ENCODE assay signal across 21 cellular contexts in the genomic region with DNA sequence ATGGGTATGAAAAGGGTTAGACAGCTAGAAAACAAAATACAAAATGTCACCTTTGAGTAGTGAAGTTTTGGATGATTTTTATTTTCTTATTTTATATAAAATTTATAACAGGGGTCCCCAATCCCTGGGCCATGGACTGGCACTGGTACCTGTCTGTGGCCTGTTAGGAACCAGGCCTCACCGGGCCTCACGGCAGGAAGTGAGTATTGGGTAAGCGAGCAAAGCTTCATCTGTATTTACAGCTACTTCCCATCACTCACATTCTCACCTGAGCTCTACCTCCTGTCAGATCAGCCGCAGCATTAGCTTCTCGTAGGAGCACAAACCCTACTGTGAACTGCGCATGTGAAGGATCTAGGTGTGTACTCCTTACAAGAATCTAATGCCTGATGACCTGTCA.
DNase-seq lines count a peak whose midpoint lies in the region; ATAC-seq and TF ChIP-seq lines count a peak whose summit lies in the region.
"Had no signal": no experiment of that assay in that cellular context is flagged by ENCODE, and none has a peak within 500 bp of the region (broad histone marks: within the 10 kb centered on the region; RNA-seq: fewer than 3 reads in every experiment).

No MANE protein-coding gene starts in this region.

- H3K9me3 Mint-ChIP-seq in osteocyte (ENCODE audit: unreplicated experiment) = no peaks in the 10 kb centered on the region
- H3K9me3 Mint-ChIP-seq: activated CD4-positive, alpha-beta memory T cell treated with anti-CD3 and anti-CD28 coated beads for 36 hours; stimulated activated naive CD8-positive, alpha-beta T cell treated with anti-CD3 and anti-CD28 coated beads, Interleukin-15, Interleukin-2, amounts not matched to agents 100 ng/mL and 50 ng/mL, for 24 hours had no signal

- ATAC-seq in HG03378 (IDR thresholded peaks at IDR 0.05; ENCODE audit: unreplicated experiment) (no peak), HG03439 (IDR thresholded peaks at IDR 0.05; ENCODE audit: unreplicated experiment) (no peak), left cardiac atrium (no peak)

- H3K27ac ChIP-seq in right atrium auricular region = peak overlapping the region; percentile 17 to 26
- peak overlapping the region; percentile 60 for H3K27ac ChIP-seq in epithelial cell of prostate
- H3K27ac ChIP-seq: cardiac muscle cell, SK-N-MC, upper lobe of left lung had no signal

- DNase-seq in right atrium auricular region (ENCODE audit: low spot score) (no peak), cardiac septum (ENCODE audit: low spot score) (no peak), epithelial cell of prostate (ENCODE audit: low read depth, low spot score) (no peak), osteocyte (ENCODE audit: extremely low spot score, unreplicated experiment) (peak; percentile 21), left cardiac atrium (no peak), GM20000 (ENCODE audit: low spot score) (no peak)
- DNase-seq: activated CD4-positive, alpha-beta memory T cell treated with anti-CD3 and anti-CD28 coated beads for 36 hours; activated naive CD4-positive, alpha-beta T cell; activated T-cell treated with anti-CD3 and anti-CD28 coated beads, Interleukin-2, amount 50 U/mL, for 1 hour; GOT3; hypothalamus; NCI-H2107; NCI-H510A; stimulated activated CD4-positive, alpha-beta T cell treated with anti-CD3 and anti-CD28 coated beads, Interleukin-4, amount 100 ng/mL, for 24 hours; upper lobe of left lung had no signal

- H3K4me1 ChIP-seq in right atrium auricular region = peaks cover 0 to 8% of the 10 kb centered on the region in 2 donors

- no peak overlapping the region for H3K27ac Mint-ChIP-seq in osteocyte (ENCODE audit: unreplicated experiment)
- H3K27ac Mint-ChIP-seq: activated CD4-positive, alpha-beta memory T cell treated with anti-CD3 and anti-CD28 coated beads for 36 hours; stimulated activated naive CD8-positive, alpha-beta T cell treated with anti-CD3 and anti-CD28 coated beads, Interleukin-15, Interleukin-2, amounts not matched to agents 100 ng/mL and 50 ng/mL, for 24 hours had no signal

- H3K27me3 Mint-ChIP-seq in osteocyte (ENCODE audit: unreplicated experiment) = no peaks in the 10 kb centered on the region
- H3K27me3 Mint-ChIP-seq: stimulated activated naive CD8-positive, alpha-beta T cell treated with anti-CD3 and anti-CD28 coated beads, Interleukin-15, Interleukin-2, amounts not matched to agents 100 ng/mL and 50 ng/mL, for 24 hours had no signal

- no peaks in the 10 kb centered on the region for H3K36me3 Mint-ChIP-seq in osteocyte (ENCODE audit: unreplicated experiment)
- H3K36me3 Mint-ChIP-seq: activated CD4-positive, alpha-beta memory T cell treated with anti-CD3 and anti-CD28 coated beads for 36 hours; CD14-positive monocyte had no signal

- H3K4me1 Mint-ChIP-seq in osteocyte (ENCODE audit: unreplicated experiment) = no peaks in the 10 kb centered on the region

- no peaks in the 10 kb centered on the region for H3K36me3 ChIP-seq in right atrium auricular region
- H3K36me3 ChIP-seq: cardiac muscle cell, upper lobe of left lung had no signal

- H3K4me3 Mint-ChIP-seq in osteocyte (ENCODE audit: unreplicated experiment) = no peak overlapping the region
- H3K4me3 Mint-ChIP-seq: activated CD4-positive, alpha-beta memory T cell treated with anti-CD3 and anti-CD28 coated beads for 36 hours; CD14-positive monocyte; stimulated activated naive CD8-positive, alpha-beta T cell treated with anti-CD3 and anti-CD28 coated beads, Interleukin-15, Interleukin-2, amounts not matched to agents 100 ng/mL and 50 ng/mL, for 24 hours had no signal

- no peaks in the 10 kb centered on the region for H3K9me3 ChIP-seq in right atrium auricular region
- H3K9me3 ChIP-seq: upper lobe of left lung had no signal

- intact Hi-C loops in cardiac septum (cut with DNase I) (no loop called here), left cardiac atrium (cut with DNase I) (no loop called here)

- H3K27me3 ChIP-seq in right atrium auricular region = no peaks in the 10 kb centered on the region
- H3K27me3 ChIP-seq: cardiac muscle cell, upper lobe of left lung had no signal

- H3K4me3 ChIP-seq in right atrium auricular region = no peak overlapping the region
- H3K4me3 ChIP-seq: cardiac muscle cell, SK-N-MC, upper lobe of left lung had no signal

- TF ChIP-seq CTCF in right atrium auricular region (IDR thresholded peaks at IDR 0.05) = no peak
- TF ChIP-seq CTCF in osteocyte (IDR thresholded peaks at IDR 0.05) = no peak
- TF ChIP-seq CTCF in GM20000 (IDR thresholded peaks at IDR 0.05; ENCODE audit: extremely low read depth, missing control alignments) = no peak
